In the genomic region with DNA sequence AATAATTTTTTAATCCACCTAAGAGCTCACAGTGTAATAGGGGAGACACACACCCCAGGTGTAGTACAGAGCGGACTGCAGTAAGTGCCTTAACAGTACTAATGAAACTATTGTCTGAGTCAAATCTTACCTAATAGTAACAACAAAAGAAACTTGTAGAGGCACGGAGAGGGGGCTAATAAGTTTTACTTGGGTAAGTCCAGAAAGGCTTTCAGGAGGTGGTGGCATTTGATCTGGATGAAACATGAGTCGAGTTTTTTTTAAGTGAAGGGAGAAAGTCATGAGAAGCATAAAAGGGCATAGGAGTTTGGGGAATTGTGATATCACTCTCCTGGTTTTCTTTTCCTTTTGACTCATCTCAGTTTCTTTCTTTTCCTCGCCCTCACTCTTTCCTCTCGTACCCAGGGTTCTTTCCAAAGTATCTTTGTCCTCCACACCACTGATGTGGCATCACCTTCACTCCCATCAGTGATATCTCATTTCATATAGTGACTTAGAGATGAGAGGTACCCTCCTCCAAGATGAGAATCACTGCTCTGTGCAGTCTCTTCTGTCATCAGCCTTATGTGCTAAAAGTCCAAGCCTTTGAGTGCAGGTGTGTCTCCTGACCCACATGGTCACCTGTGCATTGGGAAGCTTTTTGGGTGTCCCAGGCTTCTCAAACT, we compare ENCODE assay signal across 9 cellular contexts. TPM values are rescaled to one million over a fixed set of nuclear protein-coding genes. Genes with fewer than 3 reads are reported as not detected.
DNase-seq lines count a peak whose midpoint lies in the region; ATAC-seq, FAIRE-seq and TF ChIP-seq lines count a peak whose summit lies in the region.
"Had no signal": no experiment of that assay in that cellular context is flagged by ENCODE, and none has a peak within 500 bp of the region (broad histone marks: within the 10 kb centered on the region; RNA-seq: fewer than 3 reads in every experiment).

No MANE protein-coding gene starts in this region.

- TF ChIP-seq RAD21 in A549 (conservative IDR thresholded peaks at IDR 0.05 in 1 of 2, IDR thresholded peaks at IDR 0.05 in 1 of 2), result no peak

- peak overlapping the region; percentile 95 for H3K4me3 Mint-ChIP-seq in activated T-helper 2 cell treated with anti-CD3 and anti-CD28 coated beads, Interferon-gamma antibody, Interleukin-2, Interleukin-4, amounts not matched to agents 10 μg/mL and 5 μg/mL and 100 μg/mL, durations not matched to agents 14 hours and 24 hours and 36 hours (ENCODE audit: low read depth)

- TF ChIP-seq EP300 in A549 (IDR thresholded peaks at IDR 0.05), result no peak

- H3K36me3 ChIP-seq in mesenchymal stem cell (ENCODE audit: control insufficient read depth in 1 of 2, insufficient read depth in 2 of 2, low read depth in 1 of 2, low read length in 2 of 2), result peaks cover 18 to 22% of the 10 kb centered on the region in 2 experiments

- 80% methylated on average over 5 of the region's 5 CpGs for WGBS in A549 (ENCODE audit: missing lambda C conversion rate)
- WGBS in mesenchymal stem cell, result 88% methylated on average over 4 of the region's 5 CpGs

- ATAC-seq in A549, result no peak
- peak; percentile 37 for ATAC-seq in GM19023 (IDR thresholded peaks at IDR 0.05; ENCODE audit: unreplicated experiment)
- no peak for ATAC-seq in HG03139 (IDR thresholded peaks at IDR 0.05; ENCODE audit: unreplicated experiment)
- ATAC-seq in HG03378 (IDR thresholded peaks at IDR 0.05; ENCODE audit: unreplicated experiment), result no peak

- H3K4me1 Mint-ChIP-seq in activated T-helper 2 cell treated with anti-CD3 and anti-CD28 coated beads, Interferon-gamma antibody, Interleukin-2, Interleukin-4, amounts not matched to agents 10 μg/mL and 5 μg/mL and 100 μg/mL, durations not matched to agents 14 hours and 24 hours and 36 hours (ENCODE audit: low read depth), result peaks cover 34% of the 10 kb centered on the region

- H4K91ac ChIP-seq in mesenchymal stem cell (ENCODE audit: low read length), result no peak overlapping the region

- CTCF ChIA-PET in A549 (lab: Yijun Ruan, JAX), result interaction anchor here (0.6 to 2.4 kb wide), 4 partner anchors 18 to 768 kb away, joined by 4 to 8 read pairs (median 4); no protein-coding TSS in a partner anchor

- H3K4me3 ChIP-seq in A549 (peak overlapping the region; percentile 91), mesenchymal stem cell (ENCODE audit: insufficient read depth in 1 of 2, low read depth in 1 of 2, low read length in 2 of 2) (peak overlapping the region in 1 of 2 experiments; percentile 96)

- H2BK12ac ChIP-seq in mesenchymal stem cell (ENCODE audit: low read length in 2 of 2), result no peak overlapping the region

- H2AK5ac ChIP-seq in mesenchymal stem cell (ENCODE audit: low read length, severe bottlenecking), result peak overlapping the region; percentile 37

- no peak overlapping the region for H4K8ac ChIP-seq in mesenchymal stem cell (ENCODE audit: low read length)

- no peak overlapping the region for H2BK120ac ChIP-seq in mesenchymal stem cell (ENCODE audit: low read depth, low read length)

- H3K36me3 Mint-ChIP-seq in activated T-helper 2 cell treated with anti-CD3 and anti-CD28 coated beads, Interferon-gamma antibody, Interleukin-2, Interleukin-4, amounts not matched to agents 10 μg/mL and 5 μg/mL and 100 μg/mL, durations not matched to agents 14 hours and 24 hours and 36 hours (ENCODE audit: low read depth), result peaks cover 46% of the 10 kb centered on the region

- H3K14ac ChIP-seq in mesenchymal stem cell (ENCODE audit: low read length in 2 of 2), result no peak overlapping the region

- no peak for DNase-seq in A549 (ENCODE audit: low read depth in 1 of 2, low spot score in 1 of 2)
- DNase-seq in activated T-helper 2 cell treated with anti-CD3 and anti-CD28 coated beads, Interferon-gamma antibody, Interleukin-2, Interleukin-4, amounts not matched to agents 10 μg/mL and 5 μg/mL and 100 μg/mL, durations not matched to agents 14 hours and 24 hours and 36 hours (ENCODE audit: low spot score), result no peak
- DNase-seq in mesenchymal stem cell, result no peak
- no peak for DNase-seq in HuH-7 (ENCODE audit: low spot score)
- DNase-seq in RCC 7860 (ENCODE audit: low spot score), result no peak
- DNase-seq: activated naive CD4-positive, alpha-beta T cell had no signal

- H3K79me1 ChIP-seq in mesenchymal stem cell (replicated peaks; ENCODE audit: low read length, poor library complexity, severe bottlenecking), result peaks cover 2% of the 10 kb centered on the region

- H3K9me3 ChIP-seq in A549 (no peaks in the 10 kb centered on the region), mesenchymal stem cell (ENCODE audit: control insufficient read depth, low read length) (no peaks in the 10 kb centered on the region)

- H3K4me2 ChIP-seq in A549, result peak overlapping the region; percentile 91
- peak overlapping the region; percentile 59 for H3K4me2 ChIP-seq in mesenchymal stem cell (ENCODE audit: low read length, poor library complexity, severe bottlenecking)

- no peaks in the 10 kb centered on the region for H3K27me3 ChIP-seq in mesenchymal stem cell (ENCODE audit: control insufficient read depth in 1 of 2, insufficient read depth in 1 of 2, low read length in 2 of 2)

- POLR2A ChIA-PET in A549 (lab: Yijun Ruan, JAX), result no interaction called here

- no peak for TF ChIP-seq CTCF in A549 (IDR thresholded peaks at IDR 0.05)

- peak overlapping the region; percentile 4 for H3K27ac Mint-ChIP-seq in activated T-helper 2 cell treated with anti-CD3 and anti-CD28 coated beads, Interferon-gamma antibody, Interleukin-2, Interleukin-4, amounts not matched to agents 10 μg/mL and 5 μg/mL and 100 μg/mL, durations not matched to agents 14 hours and 24 hours and 36 hours

- no peak overlapping the region for H3K18ac ChIP-seq in mesenchymal stem cell (ENCODE audit: low read depth in 1 of 2, low read length in 2 of 2)

- H3K23ac ChIP-seq in mesenchymal stem cell (ENCODE audit: low read length in 2 of 2), result no peak overlapping the region

- H3K27me3 Mint-ChIP-seq in activated T-helper 2 cell treated with anti-CD3 and anti-CD28 coated beads, Interferon-gamma antibody, Interleukin-2, Interleukin-4, amounts not matched to agents 10 μg/mL and 5 μg/mL and 100 μg/mL, durations not matched to agents 14 hours and 24 hours and 36 hours (ENCODE audit: low read depth), result peaks cover 7% of the 10 kb centered on the region

- no peak overlapping the region for H3K4ac ChIP-seq in mesenchymal stem cell (ENCODE audit: low read depth in 1 of 2, low read length in 2 of 2)

- FAIRE-seq in A549 (lab: Jason Lieb, UNC) (no peak), RCC 7860 (lab: Jason Lieb, UNC) (no peak)

- no peak overlapping the region for H2BK15ac ChIP-seq in mesenchymal stem cell (ENCODE audit: low read depth, poor library complexity, severe bottlenecking)

- H3K9ac ChIP-seq in mesenchymal stem cell (ENCODE audit: low read length), result peak overlapping the region; percentile 98

- peaks cover 7% of the 10 kb centered on the region for H3K9me3 Mint-ChIP-seq in activated T-helper 2 cell treated with anti-CD3 and anti-CD28 coated beads, Interferon-gamma antibody, Interleukin-2, Interleukin-4, amounts not matched to agents 10 μg/mL and 5 μg/mL and 100 μg/mL, durations not matched to agents 14 hours and 24 hours and 36 hours

- intact Hi-C loops in activated T-helper 2 cell treated with anti-CD3 and anti-CD28 coated beads, Interferon-gamma antibody, Interleukin-2, Interleukin-4, amounts not matched to agents 10 μg/mL and 5 μg/mL and 100 μg/mL, durations not matched to agents 14 hours and 24 hours and 36 hours (cut with micrococcal nuclease), result loop anchor here (5.0 kb wide), 1 partner anchor 103 kb away; no protein-coding TSS in a partner anchor

- H2BK5ac ChIP-seq in mesenchymal stem cell (ENCODE audit: low read depth, low read length, poor library complexity, severe bottlenecking), result no peak overlapping the region

- no peak for TF ChIP-seq POLR2A in A549 (IDR thresholded peaks at IDR 0.05; ENCODE audit: low read length)

- H3K4me1 ChIP-seq in A549 (peaks cover 36% of the 10 kb centered on the region), mesenchymal stem cell (ENCODE audit: control insufficient read depth, insufficient read depth, low read depth, low read length) (peaks cover 13% of the 10 kb centered on the region)

- H3K27ac ChIP-seq in A549, result peak overlapping the region; percentile 96 to 97
- peak overlapping the region; percentile 21 for H3K27ac ChIP-seq in mesenchymal stem cell (ENCODE audit: low read length, poor library complexity, severe bottlenecking)

- H2AFZ ChIP-seq in mesenchymal stem cell (ENCODE audit: low read depth, low read length), result no peak overlapping the region

TF ChIP-seq in A549, 52 proteins besides CTCF, POLR2A, EP300 and RAD21 (continues in another document):
- TF ChIP-seq ZFP36 (IDR thresholded peaks at IDR 0.05; ENCODE audit: borderline replicate concordance, partially characterized antibody), result no peak
- no peak for TF ChIP-seq HOXB13 (CRISPR knock-in tag; IDR thresholded peaks at IDR 0.05; ENCODE audit: low read depth)
- TF ChIP-seq, protein P1, sequence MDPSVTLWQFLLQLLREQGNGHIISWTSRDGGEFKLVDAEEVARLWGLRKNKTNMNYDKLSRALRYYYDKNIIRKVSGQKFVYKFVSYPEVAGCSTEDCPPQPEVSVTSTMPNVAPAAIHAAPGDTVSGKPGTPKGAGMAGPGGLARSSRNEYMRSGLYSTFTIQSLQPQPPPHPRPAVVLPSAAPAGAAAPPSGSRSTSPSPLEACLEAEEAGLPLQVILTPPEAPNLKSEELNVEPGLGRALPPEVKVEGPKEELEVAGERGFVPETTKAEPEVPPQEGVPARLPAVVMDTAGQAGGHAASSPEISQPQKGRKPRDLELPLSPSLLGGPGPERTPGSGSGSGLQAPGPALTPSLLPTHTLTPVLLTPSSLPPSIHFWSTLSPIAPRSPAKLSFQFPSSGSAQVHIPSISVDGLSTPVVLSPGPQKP (IDR thresholded peaks at IDR 0.05; ENCODE audit: low read depth, low read length), result no peak
- no peak for TF ChIP-seq EHF (CRISPR knock-in tag; IDR thresholded peaks at IDR 0.05)

RNA-seq across cellular contexts. Expression of a gene that starts 2.0 kb away (rescaled TPM):
- 154 and 190 TPM in 2 replicates for polyA plus RNA-seq in A549 (2011; rRNA removed)
- 117 and 119 TPM in 2 replicates for polyA plus RNA-seq in A549 (2012; cell fraction: cytosol; rRNA removed)
- polyA plus RNA-seq in A549 (2012; cell fraction: nucleus; rRNA removed), result 189 and 219 TPM in 2 replicates
- 184 to 194 TPM (median 191 TPM) in 3 replicates for polyA plus RNA-seq in A549 (2017; fragmentation: RNase III; extraction: RNeasy Plus Mini Kit Qiagen cat#74134 plus additional on column Dnase treatment)
- 244 and 246 TPM in 2 replicates for polyA minus RNA-seq in A549 (2011; rRNA and poly(A)+ RNA removed)
- total RNA-seq in activated T-helper 2 cell treated with anti-CD3 and anti-CD28 coated beads, Interferon-gamma antibody, Interleukin-2, Interleukin-4, amounts not matched to agents 10 μg/mL and 5 μg/mL and 100 μg/mL, durations not matched to agents 14 hours and 24 hours and 36 hours, result 272 and 298 TPM in 2 replicates
- 140 TPM for polyA plus RNA-seq in mesenchymal stem cell (2013, experiment 1 of 2)
- polyA plus RNA-seq in mesenchymal stem cell (2013, experiment 2 of 2), result 144 TPM
